1 cellular context compared by ENCODE assay signal in genomic region chr3:150528359-150528797, GRCh38.
TF ChIP-seq lines count a peak whose summit lies in the region.

No MANE protein-coding gene starts in this region.

TF ChIP-seq in H1, 55 proteins besides CTCF, POLR2A, EP300 and RAD21:
- no peak for TF ChIP-seq BACH1 (IDR thresholded peaks at IDR 0.05; ENCODE audit: low read length)
- TF ChIP-seq SRF (IDR thresholded peaks at IDR 0.05; ENCODE audit: low read depth, low read length): no peak
- TF ChIP-seq JUND (IDR thresholded peaks at IDR 0.05; ENCODE audit: low read length): no peak
- TF ChIP-seq FOSL1 (IDR thresholded peaks at IDR 0.05; ENCODE audit: insufficient read depth, low read depth, low read length): no peak
- no peak for TF ChIP-seq SP2 (IDR thresholded peaks at IDR 0.05; ENCODE audit: low read length)
- TF ChIP-seq BCL11A (IDR thresholded peaks at IDR 0.05; ENCODE audit: low read depth in 2 of 2, low read length in 2 of 2): no peak
- TF ChIP-seq CHD1 (IDR thresholded peaks at IDR 0.05; ENCODE audit: low read depth, low read length): no peak
- no peak for TF ChIP-seq ATF2 (IDR thresholded peaks at IDR 0.05; ENCODE audit: low read length)
- no peak for TF ChIP-seq YY1 (IDR thresholded peaks at IDR 0.05; ENCODE audit: low read depth, low read length)
- no peak for TF ChIP-seq PHF8 (conservative IDR thresholded peaks at IDR 0.05; ENCODE audit: low read depth, low read length)
- no peak for TF ChIP-seq SAP30 (IDR thresholded peaks at IDR 0.05; ENCODE audit: insufficient read depth, insufficient replicate concordance, low read length)
